27 cellular contexts compared by ENCODE assay signal in the genomic region with DNA sequence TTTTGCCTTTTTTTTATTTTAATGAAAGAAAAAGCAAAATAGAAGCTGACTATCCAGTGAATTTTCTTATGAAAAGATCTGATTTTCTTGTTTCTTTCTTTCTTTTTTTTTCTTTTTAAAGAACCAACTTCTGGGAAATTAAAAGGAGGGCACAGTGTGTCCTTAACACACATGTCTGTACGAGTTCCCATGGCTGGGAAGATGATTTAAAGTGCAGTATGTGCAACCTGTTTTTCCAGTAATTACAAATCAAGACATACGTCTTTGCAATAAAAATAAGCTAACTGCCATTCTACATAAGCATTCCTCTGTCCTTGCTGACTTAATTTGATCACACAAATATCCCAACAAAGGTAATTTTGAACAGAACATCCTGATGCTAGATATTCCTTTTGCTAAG.
"Had no signal": no experiment of that assay in that cellular context is flagged by ENCODE, and none has a peak within 500 bp of the region (broad histone marks: within the 10 kb centered on the region; RNA-seq: fewer than 3 reads in every experiment).

No MANE protein-coding gene starts in this region.

- H3K36me3 Mint-ChIP-seq: activated naive CD8-positive, alpha-beta T cell treated with anti-CD3 and anti-CD28 coated beads for 36 hours had no signal

- H3K27me3 ChIP-seq: brain microvascular endothelial cell, SJCRH30 had no signal

- H3K4me3 ChIP-seq: K562, SJCRH30 had no signal

- H3K4me1 ChIP-seq: SJCRH30 had no signal

- H3K27me3 Mint-ChIP-seq: activated CD4-positive, alpha-beta memory T cell treated with anti-CD3 and anti-CD28 coated beads, Interleukin-2, amount 10 ng/mL, durations not matched to agents 7 days and 5 days; activated CD4-positive, alpha-beta T cell treated with anti-CD3 and anti-CD28 coated beads for 36 hours; activated naive CD8-positive, alpha-beta T cell treated with anti-CD3 and anti-CD28 coated beads for 36 hours; activated T-helper 17 cell treated with anti-CD3 and anti-CD28 coated beads, Interleukin-2, amount 50 U/mL, for 72 hours had no signal

- H3K27ac Mint-ChIP-seq: activated CD4-positive, alpha-beta memory T cell treated with anti-CD3 and anti-CD28 coated beads, Interleukin-2, amount 10 ng/mL, durations not matched to agents 7 days and 5 days; activated CD4-positive, alpha-beta T cell treated with anti-CD3 and anti-CD28 coated beads for 36 hours; activated naive CD4-positive, alpha-beta T cell treated with anti-CD3 and anti-CD28 coated beads for 36 hours; activated naive CD8-positive, alpha-beta T cell treated with anti-CD3 and anti-CD28 coated beads for 36 hours; activated T-helper 17 cell treated with anti-CD3 and anti-CD28 coated beads, Interleukin-2, amount 50 U/mL, for 72 hours had no signal

- H3K4me3 Mint-ChIP-seq: activated CD4-positive, alpha-beta memory T cell treated with anti-CD3 and anti-CD28 coated beads, Interleukin-2, amount 10 ng/mL, durations not matched to agents 7 days and 5 days; activated CD4-positive, alpha-beta T cell treated with anti-CD3 and anti-CD28 coated beads for 36 hours; activated naive CD4-positive, alpha-beta T cell treated with anti-CD3 and anti-CD28 coated beads for 36 hours; activated naive CD8-positive, alpha-beta T cell treated with anti-CD3 and anti-CD28 coated beads for 36 hours; activated T-helper 17 cell treated with anti-CD3 and anti-CD28 coated beads, Interleukin-2, amount 50 U/mL, for 72 hours had no signal

- H3K4me1 Mint-ChIP-seq: activated CD4-positive, alpha-beta memory T cell treated with anti-CD3 and anti-CD28 coated beads, Interleukin-2, amount 10 ng/mL, durations not matched to agents 7 days and 5 days; activated CD4-positive, alpha-beta T cell treated with anti-CD3 and anti-CD28 coated beads for 36 hours; activated naive CD8-positive, alpha-beta T cell treated with anti-CD3 and anti-CD28 coated beads for 36 hours; activated T-helper 17 cell treated with anti-CD3 and anti-CD28 coated beads, Interleukin-2, amount 50 U/mL, for 72 hours had no signal

- H3K9me3 Mint-ChIP-seq: activated naive CD4-positive, alpha-beta T cell treated with anti-CD3 and anti-CD28 coated beads for 36 hours; activated naive CD8-positive, alpha-beta T cell treated with anti-CD3 and anti-CD28 coated beads for 36 hours had no signal

- H3K36me3 ChIP-seq: brain microvascular endothelial cell, SJCRH30, WERI-Rb-1 had no signal

- H3K27ac ChIP-seq: brain microvascular endothelial cell, RWPE1, SJCRH30, WERI-Rb-1 had no signal

- H3K9me3 ChIP-seq: SJCRH30, SK-N-SH had no signal

- DNase-seq: activated CD4-positive, alpha-beta memory T cell treated with anti-CD3 and anti-CD28 coated beads, Interleukin-2, amount 10 ng/mL, durations not matched to agents 7 days and 5 days; activated CD4-positive, alpha-beta T cell treated with anti-CD3 and anti-CD28 coated beads for 36 hours; activated CD4-positive, alpha-beta T cell treated with anti-CD3 and anti-CD28 coated beads, Interleukin-2, amount 50 U/mL, for 1 hour; activated gamma-delta T cell; activated naive CD4-positive, alpha-beta T cell treated with anti-CD3 and anti-CD28 coated beads for 36 hours; activated naive CD8-positive, alpha-beta T cell treated with anti-CD3 and anti-CD28 coated beads for 36 hours; activated T-cell treated with anti-CD3 and anti-CD28 coated beads for 4 hours; activated T-cell treated with anti-CD3 and anti-CD28 coated beads, Interleukin-2, amount 50 U/mL, for 48 hours; brain microvascular endothelial cell; Karpas-422; NCI-H1048; NCI-H146; NCI-H187 treated with DMSO at 0.1 percent for 48 hours; NCI-H2081 treated with DMSO at 0.1 percent for 48 hours; NCI-H345; NCI-H510A; NCI-H526 treated with DMSO at 0.1 percent for 48 hours; NCI-H82; Right ventricle myocardium superior; SJCRH30; SK-N-SH; T-helper 1 cell; WERI-Rb-1 had no signal

- ATAC-seq: activated CD4-positive, alpha-beta T cell treated with anti-CD3 and anti-CD28 coated beads for 36 hours; activated T-helper 17 cell treated with anti-CD3 and anti-CD28 coated beads, Interleukin-2, amount 50 U/mL, for 72 hours; K562; Panc1 had no signal
